In genomic region chr9:78369644-78370219, GRCh38 we compare ENCODE assay signal across 8 cellular contexts.
DNase-seq lines count a peak whose midpoint lies in the region; ATAC-seq and TF ChIP-seq lines count a peak whose summit lies in the region.

No MANE protein-coding gene starts in this region.

- H3K27ac Mint-ChIP-seq in neural crest cell (ENCODE audit: unreplicated experiment) = no peak overlapping the region

- H3K4me3 ChIP-seq in AG04450 (ENCODE audit: low read depth, low read length) = no peak overlapping the region
- H3K4me3 ChIP-seq in OCI-LY1 (ENCODE audit: low read depth, low read length, poor library complexity, severe bottlenecking) = no peak overlapping the region
- no peak overlapping the region for H3K4me3 ChIP-seq in fibroblast of pulmonary artery (replicated peaks; ENCODE audit: low read depth, low read length)
- H3K4me3 ChIP-seq in thoracic aorta = no peak overlapping the region

- no peaks in the 10 kb centered on the region for H3K9me3 Mint-ChIP-seq in neural crest cell

- no peaks in the 10 kb centered on the region for H3K36me3 Mint-ChIP-seq in neural crest cell (ENCODE audit: low read depth)

- TF ChIP-seq CTCF in AG04450 (IDR thresholded peaks at IDR 0.05; ENCODE audit: low read depth, low read length) (peak; percentile 83), OCI-LY1 (IDR thresholded peaks at IDR 0.05; ENCODE audit: low read length) (peak; percentile 97), fibroblast of pulmonary artery (IDR thresholded peaks at IDR 0.05; ENCODE audit: low read length, missing control alignments) (peak; percentile 96), neural crest cell (conservative IDR thresholded peaks at IDR 0.05) (peak; percentile 79), thoracic aorta (IDR thresholded peaks at IDR 0.05) (peak; percentile 55)

- no peaks in the 10 kb centered on the region for H3K79me2 ChIP-seq in OCI-LY1 (ENCODE audit: insufficient read depth, low read length)

- H3K27me3 ChIP-seq in AG04450 (ENCODE audit: control insufficient read depth, insufficient read depth, low read length) (peaks cover 3% of the 10 kb centered on the region), OCI-LY1 (ENCODE audit: insufficient read depth, low read length) (no peaks in the 10 kb centered on the region), thoracic aorta (replicated peaks; ENCODE audit: insufficient read depth) (no peaks in the 10 kb centered on the region)

- H3K4me2 ChIP-seq in OCI-LY1 (ENCODE audit: low read length) = no peak overlapping the region

- DNase-seq in AG04450 (ENCODE audit: low read depth, low spot score) (peak; percentile 42), fibroblast of pulmonary artery (ENCODE audit: low read depth) (peak; percentile 86), neural crest cell (ENCODE audit: low read depth, low spot score) (peak; percentile 84), thoracic aorta (ENCODE audit: low spot score) (no peak)
- peak; percentile 70 to 71 for DNase-seq in activated T-cell treated with anti-CD3 and anti-CD28 coated beads, Interleukin-2, amount 50 U/mL, for 48 hours

- H3F3A ChIP-seq in OCI-LY1 (ENCODE audit: insufficient read depth, low read length) = no peaks in the 10 kb centered on the region

- H3K27ac ChIP-seq in AG04450 (ENCODE audit: low read depth, low read length) (no peak overlapping the region), OCI-LY1 (ENCODE audit: low read depth, low read length, poor library complexity, severe bottlenecking) (no peak overlapping the region), thoracic aorta (no peak overlapping the region)

- no peaks in the 10 kb centered on the region for H3K27me3 Mint-ChIP-seq in neural crest cell (ENCODE audit: low read depth)

- H3K36me3 ChIP-seq in OCI-LY1 (ENCODE audit: insufficient read depth, low read length) (no peaks in the 10 kb centered on the region), thoracic aorta (no peaks in the 10 kb centered on the region)

- H4K20me1 ChIP-seq in OCI-LY1 (ENCODE audit: insufficient read depth, low read length) = no peaks in the 10 kb centered on the region

- no peaks in the 10 kb centered on the region for H3K9me3 ChIP-seq in AG04450 (ENCODE audit: control insufficient read depth, insufficient read depth, low read length)
- H3K9me3 ChIP-seq in OCI-LY1 (ENCODE audit: low read length) = no peaks in the 10 kb centered on the region
- H3K9me3 ChIP-seq in thoracic aorta = no peaks in the 10 kb centered on the region

- ATAC-seq in GM18867 (IDR thresholded peaks at IDR 0.05; ENCODE audit: unreplicated experiment) (peak; percentile 73), HG03521 (IDR thresholded peaks at IDR 0.05; ENCODE audit: unreplicated experiment) (peak; percentile 71), thoracic aorta (ENCODE audit: insufficient number of reproducible peaks, low FRiP score, low read depth) (no peak)

- no peak overlapping the region for H3K9ac ChIP-seq in OCI-LY1 (ENCODE audit: low read length)

- H2AFZ ChIP-seq in OCI-LY1 (ENCODE audit: low read length) = no peak overlapping the region

- H3K9me2 ChIP-seq in OCI-LY1 (ENCODE audit: low read depth, low read length) = no peaks in the 10 kb centered on the region

- POLR2A ChIA-PET in AG04450 (lab: Yijun Ruan, JAX) = no interaction called here

- peaks cover 3% of the 10 kb centered on the region for H3K4me1 ChIP-seq in OCI-LY1 (ENCODE audit: insufficient read depth, low read length, severe bottlenecking)
- H3K4me1 ChIP-seq in thoracic aorta (ENCODE audit: control insufficient read depth in 1 of 2, low read depth in 2 of 2) = no peaks in the 10 kb centered on the region

- H3K4me1 Mint-ChIP-seq in neural crest cell = no peaks in the 10 kb centered on the region

- CTCF ChIA-PET in AG04450 (lab: Charles Lee) = interaction anchor here (0.5 to 4.3 kb wide), 35 partner anchors 8 to 1789 kb away, joined by 3 to 45 read pairs (median 4); partner anchors contain the start of gene CEP78

- H3K4me3 Mint-ChIP-seq in neural crest cell = no peak overlapping the region
